In genomic region chr13:50928609-50929274, GRCh38 we compare ENCODE assay signal across 20 cellular contexts. TPM values are rescaled to one million over a fixed set of nuclear protein-coding genes. Genes with fewer than 3 reads are reported as not detected.
A peak's percentile ranks its signal among the peaks of the same experiment; 100 is the strongest.
DNase-seq lines count a peak whose midpoint lies in the region; ATAC-seq and TF ChIP-seq lines count a peak whose summit lies in the region.
"Had no signal": no experiment of that assay in that cellular context is flagged by ENCODE, and none has a peak within 500 bp of the region (broad histone marks: within the 10 kb centered on the region; RNA-seq: fewer than 3 reads in every experiment).

No MANE protein-coding gene starts in this region.

- TF ChIP-seq CTCF in right atrium auricular region (IDR thresholded peaks at IDR 0.05), result no peak

- in situ Hi-C loops in G401 (cut with HindIII; ENCODE audit: low sequenced_read_pairs), result no loop called here

- peaks cover 7% of the 10 kb centered on the region for H3K36me3 ChIP-seq in right atrium auricular region
- H3K36me3 ChIP-seq: colonic mucosa, thyroid gland had no signal

- DNase-seq in left ventricle myocardium superior, result no peak
- DNase-seq in right atrium auricular region (ENCODE audit: low spot score), result no peak
- peak; percentile 15 for DNase-seq in MV-4-11 (lab: John Stamatoyannopoulos, UW)
- no peak for DNase-seq in stimulated activated effector memory CD8-positive, alpha-beta T cell treated with anti-CD3 and anti-CD28 coated beads, Interleukin-12 subunit alpha, Interleukin-12 subunit beta, amount 100 ng/mL, for 72 hours (ENCODE audit: low spot score in 2 of 2)
- DNase-seq in HPDE6-E6E7 (ENCODE audit: extremely low spot score), result no peak
- DNase-seq in G401 (ENCODE audit: low spot score), result no peak
- DNase-seq in COLO668 (lab: John Stamatoyannopoulos, UW; ENCODE audit: unreplicated experiment), result no peak
- DNase-seq: ACHN; activated T-cell treated with anti-CD3 and anti-CD28 coated beads, Interleukin-2, amount 50 U/mL, for 48 hours; colonic mucosa; left colon; NCI-H1092; NCI-H2081; NCI-H524; nucleus accumbens; SW 1271; thyroid gland had no signal

- H3K4me1 Mint-ChIP-seq in dendritic cell treated with granulocyte-macrophage colony-stimulating factor and Interleukin-4, amounts not matched to agents 40 ng/mL and 50 ng/mL, for 4 days (ENCODE audit: low read depth), result peaks cover 20% of the 10 kb centered on the region
- peaks cover 18% of the 10 kb centered on the region for H3K4me1 Mint-ChIP-seq in stimulated activated effector memory CD8-positive, alpha-beta T cell treated with anti-CD3 and anti-CD28 coated beads, Interleukin-12 subunit alpha, Interleukin-12 subunit beta, amount 100 ng/mL, for 72 hours

- H3K4me3 ChIP-seq in right atrium auricular region, result no peak overlapping the region
- H3K4me3 ChIP-seq: colonic mucosa, thyroid gland had no signal

- H3K27me3 ChIP-seq in right atrium auricular region, result no peaks in the 10 kb centered on the region
- H3K27me3 ChIP-seq: colonic mucosa, thyroid gland had no signal

- ATAC-seq in left ventricle myocardium superior, result peak; percentile 56
- ATAC-seq in stimulated activated effector memory CD8-positive, alpha-beta T cell treated with anti-CD3 and anti-CD28 coated beads, Interleukin-12 subunit alpha, Interleukin-12 subunit beta, amount 100 ng/mL, for 72 hours, result no peak
- ATAC-seq: left colon had no signal

- H3K27ac ChIP-seq in right atrium auricular region, result no peak overlapping the region
- H3K27ac ChIP-seq: colonic mucosa, RWPE1, thyroid gland had no signal

- peak overlapping the region; percentile 66 for H3K27ac Mint-ChIP-seq in dendritic cell treated with granulocyte-macrophage colony-stimulating factor and Interleukin-4, amounts not matched to agents 40 ng/mL and 50 ng/mL, for 4 days
- H3K27ac Mint-ChIP-seq in stimulated activated effector memory CD8-positive, alpha-beta T cell treated with anti-CD3 and anti-CD28 coated beads, Interleukin-12 subunit alpha, Interleukin-12 subunit beta, amount 100 ng/mL, for 72 hours, result peak overlapping the region; percentile 20

- peaks cover 57% of the 10 kb centered on the region for H3K36me3 Mint-ChIP-seq in dendritic cell treated with granulocyte-macrophage colony-stimulating factor and Interleukin-4, amounts not matched to agents 40 ng/mL and 50 ng/mL, for 4 days (ENCODE audit: low read depth)
- H3K36me3 Mint-ChIP-seq in stimulated activated effector memory CD8-positive, alpha-beta T cell treated with anti-CD3 and anti-CD28 coated beads, Interleukin-12 subunit alpha, Interleukin-12 subunit beta, amount 100 ng/mL, for 72 hours, result peaks cover 31% of the 10 kb centered on the region

- H3K4me1 ChIP-seq in right atrium auricular region, result peaks cover 0 to 14% of the 10 kb centered on the region in 2 donors
- H3K4me1 ChIP-seq: colonic mucosa had no signal

- no peaks in the 10 kb centered on the region for H3K27me3 Mint-ChIP-seq in dendritic cell treated with granulocyte-macrophage colony-stimulating factor and Interleukin-4, amounts not matched to agents 40 ng/mL and 50 ng/mL, for 4 days
- H3K27me3 Mint-ChIP-seq: activated naive CD8-positive, alpha-beta T cell had no signal

- H3K4me3 Mint-ChIP-seq in dendritic cell treated with granulocyte-macrophage colony-stimulating factor and Interleukin-4, amounts not matched to agents 40 ng/mL and 50 ng/mL, for 4 days, result no peak overlapping the region
- H3K4me3 Mint-ChIP-seq in stimulated activated effector memory CD8-positive, alpha-beta T cell treated with anti-CD3 and anti-CD28 coated beads, Interleukin-12 subunit alpha, Interleukin-12 subunit beta, amount 100 ng/mL, for 72 hours, result no peak overlapping the region
- H3K4me3 Mint-ChIP-seq: activated naive CD8-positive, alpha-beta T cell had no signal

- H3K9me3 Mint-ChIP-seq in dendritic cell treated with granulocyte-macrophage colony-stimulating factor and Interleukin-4, amounts not matched to agents 40 ng/mL and 50 ng/mL, for 4 days, result peaks cover 19% of the 10 kb centered on the region
- peaks cover 10% of the 10 kb centered on the region for H3K9me3 Mint-ChIP-seq in stimulated activated effector memory CD8-positive, alpha-beta T cell treated with anti-CD3 and anti-CD28 coated beads, Interleukin-12 subunit alpha, Interleukin-12 subunit beta, amount 100 ng/mL, for 72 hours

- H3K9me3 ChIP-seq in right atrium auricular region, result peaks cover 9 to 13% of the 10 kb centered on the region in 2 donors
- H3K9me3 ChIP-seq: colonic mucosa, thyroid gland had no signal

- intact Hi-C loops in left ventricle myocardium superior (cut with micrococcal nuclease), result no loop called here
- intact Hi-C loops in dendritic cell treated with granulocyte-macrophage colony-stimulating factor and Interleukin-4, amounts not matched to agents 40 ng/mL and 50 ng/mL, for 4 days (cut with micrococcal nuclease), result no loop called here

RNA-seq across cellular contexts. Expression of gene RNASEH2B, which starts 19.2 kb away (rescaled TPM):
- total RNA-seq in left ventricle myocardium superior (47.8 TPM), right atrium auricular region (10 to 100 TPM; 22.9 to 36.9 TPM)
- total RNA-seq in G401 (2014; rRNA removed; shearing (Covaris generic)), result 41.6 and 68.9 TPM in 2 replicates
